Comparison of ENCODE assay signal across 2 cellular contexts in the genomic region with DNA sequence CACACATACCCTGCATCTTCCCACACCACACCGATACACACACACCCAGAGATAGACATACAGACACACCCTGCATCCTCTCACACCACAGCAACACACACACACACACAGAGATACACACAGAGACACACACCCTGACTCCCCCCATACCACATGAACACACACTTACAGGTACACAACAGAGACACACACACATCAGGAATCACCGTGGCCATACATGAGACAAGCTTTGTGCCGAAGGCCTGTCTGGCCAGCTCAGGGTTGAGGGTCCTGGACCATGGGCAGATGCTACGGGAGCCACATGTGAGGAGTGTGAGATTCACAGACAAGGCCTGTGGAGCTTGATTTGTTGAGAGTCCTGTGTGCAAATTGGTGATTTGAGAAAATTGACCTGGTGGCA.
TF ChIP-seq lines count a peak whose summit lies in the region.

No MANE protein-coding gene starts in this region.

TF ChIP-seq in IMR-90, 13 proteins besides CTCF, POLR2A, EP300 and RAD21:
- TF ChIP-seq CHD1 (IDR thresholded peaks at IDR 0.05; ENCODE audit: low read depth, low read length) (no peak), FOS (IDR thresholded peaks at IDR 0.05; ENCODE audit: low read depth, low read length) (no peak), ELK1 (IDR thresholded peaks at IDR 0.05; ENCODE audit: borderline replicate concordance, low read depth, low read length) (no peak), MAFK (IDR thresholded peaks at IDR 0.05; ENCODE audit: low read depth, low read length) (no peak), MAZ (IDR thresholded peaks at IDR 0.05; ENCODE audit: borderline replicate concordance, low read depth, low read length) (no peak), RCOR1 (IDR thresholded peaks at IDR 0.05; ENCODE audit: insufficient replicate concordance, low read length) (no peak), CEBPB (IDR thresholded peaks at IDR 0.05; ENCODE audit: low read depth, low read length) (no peak), NFE2L2 (IDR thresholded peaks at IDR 0.05; ENCODE audit: low read depth, low read length) (no peak)

TF ChIP-seq in HEK293T, 16 proteins besides CTCF, POLR2A, EP300 and RAD21:
- TF ChIP-seq ZNF384 (IDR thresholded peaks at IDR 0.05) = no peak
- no peak for TF ChIP-seq FOXM1 (IDR thresholded peaks at IDR 0.05; ENCODE audit: borderline replicate concordance)
- no peak for TF ChIP-seq SP1 (IDR thresholded peaks at IDR 0.05)
- no peak for TF ChIP-seq LEF1 (IDR thresholded peaks at IDR 0.05; ENCODE audit: borderline replicate concordance)
- no peak for TF ChIP-seq PKNOX1 (IDR thresholded peaks at IDR 0.05)
- no peak for TF ChIP-seq CTBP1 (IDR thresholded peaks at IDR 0.05; ENCODE audit: borderline replicate concordance)
- TF ChIP-seq NFRKB (IDR thresholded peaks at IDR 0.05) = no peak
- TF ChIP-seq HDGF (IDR thresholded peaks at IDR 0.05; ENCODE audit: borderline replicate concordance) = no peak
- no peak for TF ChIP-seq TARDBP (IDR thresholded peaks at IDR 0.05)
- no peak for TF ChIP-seq L3MBTL2 (conservative IDR thresholded peaks at IDR 0.05)
- TF ChIP-seq FOXK2 (IDR thresholded peaks at IDR 0.05) = no peak
- TF ChIP-seq ARNT (IDR thresholded peaks at IDR 0.05) = no peak
- TF ChIP-seq BHLHE40 (IDR thresholded peaks at IDR 0.05; ENCODE audit: borderline replicate concordance) = no peak
- TF ChIP-seq FOXA1 (IDR thresholded peaks at IDR 0.05) = no peak
- no peak for TF ChIP-seq SUZ12 (IDR thresholded peaks at IDR 0.05)
- no peak for TF ChIP-seq ELF4 (IDR thresholded peaks at IDR 0.05)
